ENCODE assay signal across 12 cellular contexts in genomic region chr7:47846117-47846836, GRCh38.
A peak's percentile ranks its signal among the peaks of the same experiment; 100 is the strongest.
DNase-seq lines count a peak whose midpoint lies in the region; ATAC-seq and TF ChIP-seq lines count a peak whose summit lies in the region.
"Had no signal": no experiment of that assay in that cellular context is flagged by ENCODE, and none has a peak within 500 bp of the region (broad histone marks: within the 10 kb centered on the region; RNA-seq: fewer than 3 reads in every experiment).

No MANE protein-coding gene starts in this region.

- H3K4me2 ChIP-seq in fibroblast of lung (ENCODE audit: extremely low read depth, insufficient read depth, low read length) = no peak overlapping the region

- no peaks in the 10 kb centered on the region for H3K4me1 ChIP-seq in fibroblast of lung (ENCODE audit: control insufficient read depth, extremely low read depth, insufficient read depth, low read length)

- no peak overlapping the region for H3K27ac ChIP-seq in fibroblast of lung (ENCODE audit: insufficient read depth, low read length)

- peak; percentile 57 for DNase-seq in EL
- peak; percentile 55 for DNase-seq in RKO (ENCODE audit: low spot score)
- DNase-seq in fibroblast of lung (ENCODE audit: low read depth in 2 of 2) = peak; percentile 36 to 73
- DNase-seq in myocyte (ENCODE audit: low read depth) = peak; percentile 75
- DNase-seq in T-helper 1 cell = no peak
- no peak for DNase-seq in lower leg skin (ENCODE audit: low spot score in 2 of 2)
- no peak for DNase-seq in HuH-7 (ENCODE audit: low spot score)
- DNase-seq: activated CD8-positive, alpha-beta memory T cell treated with anti-CD3 and anti-CD28 coated beads, Interleukin-2, amount 50 U/mL, for 4 hours; activated naive CD8-positive, alpha-beta T cell treated with anti-CD3 and anti-CD28 coated beads, Interleukin-2, amount 50 U/mL, for 24 hours; CD4-positive, CD25-positive, alpha-beta regulatory T cell had no signal

- H3K36me3 ChIP-seq in fibroblast of lung (ENCODE audit: control insufficient read depth, insufficient read depth, low read length) = no peaks in the 10 kb centered on the region

- 55 to 59% methylated on average over 7 of the region's 7 CpGs for WGBS in lower leg skin, 2 donors

- no peaks in the 10 kb centered on the region for H4K20me1 ChIP-seq in fibroblast of lung (ENCODE audit: control insufficient read depth, extremely low read depth, insufficient read depth, low read length)

- peaks cover 3% of the 10 kb centered on the region for H3K27me3 ChIP-seq in fibroblast of lung (ENCODE audit: control insufficient read depth, insufficient read depth, low read length)

- TF ChIP-seq CTCF in fibroblast of lung (conservative IDR thresholded peaks at IDR 0.05 in 1 of 2, IDR thresholded peaks at IDR 0.05 in 1 of 2; ENCODE audit: low read depth in 1 of 2, low read length in 2 of 2) (no peak), lower leg skin (IDR thresholded peaks at IDR 0.05) (no peak)

- no peaks in the 10 kb centered on the region for H3K79me2 ChIP-seq in fibroblast of lung (ENCODE audit: control insufficient read depth, insufficient read depth, low read length)

- no peak for TF ChIP-seq POLR2A in lower leg skin (IDR thresholded peaks at IDR 0.05)

- intact Hi-C loops in lower leg skin (cut with DNase I; ENCODE audit: low total_unique reads) = no loop called here

- H3K9ac ChIP-seq in fibroblast of lung (ENCODE audit: insufficient read depth, low read length) = no peak overlapping the region

- no peak overlapping the region for H3K4me3 ChIP-seq in fibroblast of lung (replicated peaks in 1 of 4; ENCODE audit: control extremely low read depth in 1 of 4, insufficient read depth in 1 of 4, low read depth in 3 of 4, low read length in 4 of 4)
- no peak overlapping the region for H3K4me3 ChIP-seq in lower leg skin (ENCODE audit: low read depth, poor library complexity, severe bottlenecking)

- no peaks in the 10 kb centered on the region for H3K9me3 ChIP-seq in fibroblast of lung (ENCODE audit: control insufficient read depth, insufficient read depth, low read depth, low read length)

- no peak for ATAC-seq in HG03108 (IDR thresholded peaks at IDR 0.05; ENCODE audit: unreplicated experiment)
- ATAC-seq: activated naive CD8-positive, alpha-beta T cell treated with anti-CD3 and anti-CD28 coated beads, Interleukin-2, amount 50 U/mL, for 24 hours; stimulated activated memory B cell treated with anti-CD40 and anti-IgM and Interleukin-4, amounts not matched to agents 10 μg/mL and 1 μg/mL and 100 μg/mL, for 72 hours had no signal

- no peak overlapping the region for H2AFZ ChIP-seq in fibroblast of lung (ENCODE audit: low read length)

Comparison
In these comparisons a context has a peak if more than half of its experiments do, and no peak if none do; other contexts are left out.
1. DNase-seq: peak in EL (single experiment), RKO (single experiment), fibroblast of lung (2 of 2) and myocyte (single experiment); none in T-helper 1 cell (0 of 5), lower leg skin (0 of 2) and HuH-7 (single experiment).